In genomic region chr3:31479431-31479830, GRCh38 we compare ENCODE assay signal across 14 cellular contexts. TPM values are rescaled to one million over a fixed set of nuclear protein-coding genes. Genes with fewer than 3 reads are reported as not detected.
DNase-seq lines count a peak whose midpoint lies in the region; ATAC-seq lines count a peak whose summit lies in the region.
"Had no signal": no experiment of that assay in that cellular context is flagged by ENCODE, and none has a peak within 500 bp of the region (broad histone marks: within the 10 kb centered on the region; RNA-seq: fewer than 3 reads in every experiment).

No MANE protein-coding gene starts in this region.

- DNase-seq in SK-MEL-5 (ENCODE audit: low read depth, low spot score) (peak; percentile 12), foreskin melanocyte (peak; percentile 69), medulla oblongata (ENCODE audit: extremely low spot score) (peak; percentile 17), Right ventricle myocardium inferior (ENCODE audit: missing footprints) (no peak)
- no peak for DNase-seq in stimulated activated CD4-positive, alpha-beta T cell treated with anti-CD3 and anti-CD28 coated beads, Interleukin-2, amount 100 ng/mL, for 48 hours
- DNase-seq: AML-193; Caco-2; Calu3; CD4-positive, alpha-beta T cell; CD8-positive, alpha-beta T cell; DMS79 treated with DMSO at 0.1 percent for 48 hours; GF-D8 had no signal

- in situ Hi-C loops in SK-MEL-5 (cut with HindIII; ENCODE audit: low pct_unique_long_range_greater_than_20kb, low sequenced_read_pairs): no loop called here

- ATAC-seq in Right ventricle myocardium inferior: no peak
- ATAC-seq in GM18907 (IDR thresholded peaks at IDR 0.05; ENCODE audit: unreplicated experiment): no peak
- ATAC-seq: A549; CD8-positive, alpha-beta T cell had no signal

- intact Hi-C loops in Right ventricle myocardium inferior (cut with DNase I): no loop called here

RNA-seq across cellular contexts. Expression of gene STT3B, which starts 53.3 kb away (rescaled TPM):
- total RNA-seq in SK-MEL-5 (2014; rRNA removed; shearing (Covaris generic)): 187 and 198 TPM in 2 replicates
- polyA plus RNA-seq in SK-MEL-5 (2015; cell fraction: cytosol; rRNA removed): 129 and 173 TPM in 2 replicates
- polyA plus RNA-seq in SK-MEL-5 (2015; cell fraction: nucleus; rRNA removed): 162 and 170 TPM in 2 replicates
- 98.6 TPM for total RNA-seq in Right ventricle myocardium inferior

Comparison
In these comparisons a context has a peak if more than half of its experiments do, and no peak if none do; other contexts are left out.
1. DNase-seq: peak in SK-MEL-5 (single experiment), foreskin melanocyte (single experiment) and medulla oblongata (single experiment); none in Right ventricle myocardium inferior (single experiment) and stimulated activated CD4-positive, alpha-beta T cell treated with anti-CD3 and anti-CD28 coated beads, Interleukin-2, amount 100 ng/mL, for 48 hours (0 of 2).